In the genomic region with DNA sequence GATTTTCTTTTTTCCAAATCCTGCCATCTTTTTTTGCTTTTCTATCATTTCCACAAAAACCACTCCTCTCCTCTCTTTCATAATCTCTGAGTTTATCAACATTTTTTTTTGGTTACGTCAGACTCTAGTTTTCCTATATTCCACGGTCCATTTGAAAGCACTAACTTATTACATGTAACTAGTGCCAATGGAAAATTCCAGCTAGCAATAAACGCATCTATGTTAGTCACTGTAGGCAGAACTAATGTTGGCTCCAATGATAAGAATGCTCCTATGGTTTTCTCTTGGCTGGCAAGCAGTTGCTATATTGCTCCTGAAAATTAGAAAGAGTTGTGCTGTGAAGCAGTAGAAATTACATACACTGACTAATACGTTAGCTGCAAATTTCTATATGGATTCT, we compare ENCODE assay signal across 15 cellular contexts.
DNase-seq lines count a peak whose midpoint lies in the region; ATAC-seq and TF ChIP-seq lines count a peak whose summit lies in the region.
"Had no signal": no experiment of that assay in that cellular context is flagged by ENCODE, and none has a peak within 500 bp of the region (broad histone marks: within the 10 kb centered on the region; RNA-seq: fewer than 3 reads in every experiment).

No MANE protein-coding gene starts in this region.

- no peak for ATAC-seq in HG02870 (IDR thresholded peaks at IDR 0.05; ENCODE audit: unreplicated experiment)
- ATAC-seq: GM23338 had no signal

- peak; percentile 1 for DNase-seq in AG09309 (ENCODE audit: low read depth)
- DNase-seq in NCI-H446 treated with DMSO at 0.1 percent for 48 hours (lab: John Stamatoyannopoulos, UW) = peak; percentile 53
- DNase-seq in cardiac fibroblast (ENCODE audit: low read depth in 2 of 2) = peak; percentile 12 to 45
- DNase-seq in kidney tubule cell (ENCODE audit: low spot score) = peak; percentile 8
- DNase-seq in pons (ENCODE audit: low spot score) = no peak
- no peak for DNase-seq in activated CD4-positive, alpha-beta T cell treated with anti-CD3 and anti-CD28 coated beads for 48 hours
- DNase-seq in NCI-H2196 (lab: John Stamatoyannopoulos, UW; ENCODE audit: unreplicated experiment) = no peak
- DNase-seq: AML-193, IMR-90, Kasumi-1, NCI-H1930, NCI-H524 treated with DMSO at 0.1 percent for 48 hours, OCI-M1 had no signal

- TF ChIP-seq CTCF in AG09309 (IDR thresholded peaks at IDR 0.05; ENCODE audit: control insufficient read depth, insufficient read depth, low read depth, low read length, missing control alignments) (no peak), cardiac fibroblast (IDR thresholded peaks at IDR 0.05; ENCODE audit: low read depth, low read length) (no peak)

- H3K4me3 ChIP-seq in AG09309 (ENCODE audit: control insufficient read depth, low read depth, low read length) = no peak overlapping the region
- H3K4me3 ChIP-seq in cardiac fibroblast (replicated peaks in 1 of 2; ENCODE audit: low read depth in 2 of 2, low read length in 2 of 2) = no peak overlapping the region
- H3K4me3 ChIP-seq: GM23338 had no signal

Comparison
In these comparisons a context has a peak if more than half of its experiments do, and no peak if none do; other contexts are left out.
1. DNase-seq: peak in AG09309 (single experiment), NCI-H446 treated with DMSO at 0.1 percent for 48 hours (single experiment), cardiac fibroblast (2 of 2) and kidney tubule cell (single experiment); none in pons (single experiment), activated CD4-positive, alpha-beta T cell treated with anti-CD3 and anti-CD28 coated beads for 48 hours (single experiment) and NCI-H2196 (single experiment).